Comparison of ENCODE assay signal across 28 cellular contexts in the genomic region with DNA sequence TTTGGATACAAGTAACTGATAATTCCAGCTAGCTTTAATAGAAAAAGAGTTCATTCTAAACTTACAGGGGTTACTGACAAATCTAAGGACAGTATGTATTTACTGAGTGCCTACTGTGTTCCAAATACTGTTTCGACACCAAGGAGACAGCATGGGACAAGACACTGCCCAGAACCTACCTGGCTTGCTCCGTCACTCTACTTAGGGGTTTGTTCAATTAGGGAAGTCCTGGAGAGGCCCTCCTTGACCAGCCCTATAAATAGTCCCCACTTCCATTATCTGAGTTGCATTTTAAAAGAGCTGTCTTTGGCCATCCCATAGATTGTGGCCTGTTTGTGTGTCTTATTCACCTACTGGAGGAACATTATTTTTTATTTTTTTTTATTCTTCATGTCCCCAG.
DNase-seq lines count a peak whose midpoint lies in the region; ATAC-seq, FAIRE-seq and TF ChIP-seq lines count a peak whose summit lies in the region.
"Had no signal": no experiment of that assay in that cellular context is flagged by ENCODE, and none has a peak within 500 bp of the region (broad histone marks: within the 10 kb centered on the region; RNA-seq: fewer than 3 reads in every experiment).

No MANE protein-coding gene starts in this region.

- in situ Hi-C loops in GM23248 (cut with MboI) = loop anchor here (10.0 kb wide), 1 partner anchor 130 kb away; a partner anchor contains a TSS

- 0 out of 2 replicates have a peak, but pooled peaks cover 2% of the 10 kb centered on the region for H3K36me3 ChIP-seq in GM23248 (ENCODE audit: low read depth)

- no peaks in the 10 kb centered on the region for H3K9me3 ChIP-seq in GM23248 (ENCODE audit: low read depth)
- H3K9me3 ChIP-seq: BLaER1, Peyer's patch, spleen had no signal

- no peak overlapping the region for H3K4me3 Mint-ChIP-seq in dendritic cell treated with granulocyte-macrophage colony-stimulating factor and Interleukin-4, amounts not matched to agents 40 ng/mL and 50 ng/mL, for 4 days
- H3K4me3 Mint-ChIP-seq in naive B cell = peak overlapping the region in 1 of 8 donors; percentile 19
- H3K4me3 Mint-ChIP-seq: activated CD4-positive, alpha-beta memory T cell treated with anti-CD3 and anti-CD28 coated beads for 36 hours; activated naive CD8-positive, alpha-beta T cell treated with anti-CD3 and anti-CD28 coated beads, Interleukin-2, amount 50 U/mL, for 24 hours; immature natural killer cell; natural killer cell had no signal

- no peaks in the 10 kb centered on the region for H3K27me3 ChIP-seq in GM23248 (replicated peaks; ENCODE audit: insufficient read depth)
- H3K27me3 ChIP-seq: BLaER1, Peyer's patch, spleen had no signal

- peak overlapping the region; percentile 43 for H3K27ac ChIP-seq in GM23248
- H3K27ac ChIP-seq: BLaER1, Peyer's patch had no signal

- H3K9me2 ChIP-seq in GM23248 (ENCODE audit: insufficient read depth) = no peaks in the 10 kb centered on the region

- peak overlapping the region; percentile 34 for H3K4me2 ChIP-seq in GM23248 (ENCODE audit: unreplicated experiment)
- H3K4me2 ChIP-seq: BLaER1 had no signal

- intact Hi-C loops in dendritic cell treated with granulocyte-macrophage colony-stimulating factor and Interleukin-4, amounts not matched to agents 40 ng/mL and 50 ng/mL, for 4 days (cut with micrococcal nuclease) = no loop called here

- H3K9ac ChIP-seq in GM23248 = no peak overlapping the region
- H3K9ac ChIP-seq: BLaER1 had no signal

- DNase-seq in CD1c-positive myeloid dendritic cell (ENCODE audit: extremely low spot score) (peak; percentile 33), GM23248 (no peak), naive B cell (no peak), GM19240 (ENCODE audit: insufficient read length, low spot score) (no peak), D721Med (ENCODE audit: insufficient read length, low spot score) (no peak), RKO (ENCODE audit: low spot score) (no peak), NCI-H1048 (lab: John Stamatoyannopoulos, UW) (no peak)
- DNase-seq: activated CD4-positive, alpha-beta memory T cell treated with anti-CD3 and anti-CD28 coated beads for 36 hours; activated effector memory CD4-positive, alpha-beta T cell treated with anti-CD3 and anti-CD28 coated beads, Interleukin-2, amount 50 U/mL, for 16 hours; activated naive CD8-positive, alpha-beta T cell treated with anti-CD3 and anti-CD28 coated beads, Interleukin-2, amount 50 U/mL, for 24 hours; DMS 273 treated with DMSO at 0.1 percent for 48 hours; H7; hypothalamus; immature natural killer cell; midbrain; natural killer cell; NCI-H1092; NCI-H1694 treated with DMSO at 0.1 percent for 48 hours; NCI-H524 treated with DMSO at 0.1 percent for 48 hours; NK-92 treated with Interleukin-12 subunit alpha and Interleukin-12 subunit beta, amount 100 ng/mL, for 24 hours; occipital lobe; Peyer's patch; spleen; stimulated activated CD4-positive, alpha-beta T cell treated with anti-CD3 and anti-CD28 coated beads, Interleukin-2, amount 100 ng/mL, for 48 hours had no signal

- no peak overlapping the region for H3K4me3 ChIP-seq in GM23248
- H3K4me3 ChIP-seq: BLaER1, GM12878, Peyer's patch, spleen had no signal

- no peaks in the 10 kb centered on the region for H3K9me3 Mint-ChIP-seq in dendritic cell treated with granulocyte-macrophage colony-stimulating factor and Interleukin-4, amounts not matched to agents 40 ng/mL and 50 ng/mL, for 4 days
- peaks cover 0 to 2% (median 0%) of the 10 kb centered on the region in 7 donors for H3K9me3 Mint-ChIP-seq in naive B cell
- H3K9me3 Mint-ChIP-seq: activated CD4-positive, alpha-beta memory T cell treated with anti-CD3 and anti-CD28 coated beads for 36 hours; activated naive CD8-positive, alpha-beta T cell treated with anti-CD3 and anti-CD28 coated beads, Interleukin-2, amount 50 U/mL, for 24 hours; immature natural killer cell; natural killer cell had no signal

- no peaks in the 10 kb centered on the region for H4K20me1 ChIP-seq in GM23248 (ENCODE audit: insufficient read depth)

- H3K27me3 Mint-ChIP-seq in dendritic cell treated with granulocyte-macrophage colony-stimulating factor and Interleukin-4, amounts not matched to agents 40 ng/mL and 50 ng/mL, for 4 days = no peaks in the 10 kb centered on the region
- H3K27me3 Mint-ChIP-seq in naive B cell = no peaks in the 10 kb centered on the region
- H3K27me3 Mint-ChIP-seq: activated CD4-positive, alpha-beta memory T cell treated with anti-CD3 and anti-CD28 coated beads for 36 hours; activated naive CD8-positive, alpha-beta T cell treated with anti-CD3 and anti-CD28 coated beads, Interleukin-2, amount 50 U/mL, for 24 hours had no signal

- ATAC-seq in naive B cell (ENCODE audit: low read depth in 2 of 2) = no peak
- ATAC-seq: activated CD4-positive, CD25-positive, alpha-beta regulatory T cell treated with anti-CD3 and anti-CD28 coated beads, Interleukin-2, amount 50 U/mL, for 24 hours; activated naive CD8-positive, alpha-beta T cell treated with anti-CD3 and anti-CD28 coated beads, Interleukin-2, amount 50 U/mL, for 24 hours; GM12878; natural killer cell had no signal

- peaks cover 25% of the 10 kb centered on the region for H3F3A ChIP-seq in GM23248 (ENCODE audit: insufficient read depth)

- peak overlapping the region; percentile 56 for H3K27ac Mint-ChIP-seq in dendritic cell treated with granulocyte-macrophage colony-stimulating factor and Interleukin-4, amounts not matched to agents 40 ng/mL and 50 ng/mL, for 4 days
- peak overlapping the region in 4 of 6 donors; percentile 21 to 79 (median 38) for H3K27ac Mint-ChIP-seq in naive B cell
- H3K27ac Mint-ChIP-seq: activated CD4-positive, alpha-beta memory T cell treated with anti-CD3 and anti-CD28 coated beads for 36 hours; activated naive CD8-positive, alpha-beta T cell treated with anti-CD3 and anti-CD28 coated beads, Interleukin-2, amount 50 U/mL, for 24 hours; immature natural killer cell; natural killer cell had no signal

- no peak for FAIRE-seq in D721Med (lab: Jason Lieb, UNC)
- FAIRE-seq: GM12878 had no signal

- peaks cover 23% of the 10 kb centered on the region for H3K4me1 ChIP-seq in GM23248 (ENCODE audit: insufficient read depth)
- H3K4me1 ChIP-seq: Peyer's patch had no signal

- H2AFZ ChIP-seq in GM23248 = no peak overlapping the region

- no peak for TF ChIP-seq CTCF in D721Med (IDR thresholded peaks at IDR 0.05; ENCODE audit: insufficient read depth, missing control alignments)

- H3K79me2 ChIP-seq in GM23248 (ENCODE audit: insufficient read depth) = peaks cover 45% of the 10 kb centered on the region

- 79 to 92% methylated on average over 2 of the region's 2 CpGs for WGBS in GM23248 (ENCODE audit: low coverage in 1 of 2, low lambda C conversion rate in 2 of 2, missing lambda C conversion rate in 2 of 2), 2 experiments

- H3K4me1 Mint-ChIP-seq in dendritic cell treated with granulocyte-macrophage colony-stimulating factor and Interleukin-4, amounts not matched to agents 40 ng/mL and 50 ng/mL, for 4 days (ENCODE audit: low read depth) = peaks cover 53% of the 10 kb centered on the region
- peaks cover 33 to 39% (median 39%) of the 10 kb centered on the region in 3 donors for H3K4me1 Mint-ChIP-seq in naive B cell

- H3K36me3 Mint-ChIP-seq in dendritic cell treated with granulocyte-macrophage colony-stimulating factor and Interleukin-4, amounts not matched to agents 40 ng/mL and 50 ng/mL, for 4 days (ENCODE audit: low read depth) = peaks cover 64% of the 10 kb centered on the region
- H3K36me3 Mint-ChIP-seq in naive B cell = peaks cover 6 to 19% of the 10 kb centered on the region in 2 donors
- H3K36me3 Mint-ChIP-seq: natural killer cell had no signal
